In genomic region chr10:29838529-29838928, GRCh38 we compare ENCODE assay signal across 12 cellular contexts.
"Had no signal": no experiment of that assay in that cellular context is flagged by ENCODE, and none has a peak within 500 bp of the region (broad histone marks: within the 10 kb centered on the region; RNA-seq: fewer than 3 reads in every experiment).

No MANE protein-coding gene starts in this region.

- H3K9ac ChIP-seq: SK-N-SH had no signal

- H3K9me3 ChIP-seq: SK-N-SH had no signal

- ATAC-seq: activated naive CD8-positive, alpha-beta T cell treated with anti-CD3 and anti-CD28 coated beads, Interleukin-2, amount 50 U/mL, for 24 hours; activated T-helper 17 cell treated with anti-CD3 and anti-CD28 coated beads, Interleukin-2, amount 50 U/mL, for 72 hours; effector memory CD8-positive, alpha-beta T cell; left lobe of liver; stimulated activated memory B cell treated with anti-CD40 and anti-IgM and Interleukin-4, amounts not matched to agents 10 μg/mL and 1 μg/mL and 100 μg/mL, for 72 hours; T-cell had no signal

- DNase-seq: activated naive CD4-positive, alpha-beta T cell treated with Interleukin-2 at 50 U/mL for 16 hours; activated naive CD8-positive, alpha-beta T cell treated with anti-CD3 and anti-CD28 coated beads, Interleukin-2, amount 50 U/mL, for 24 hours; aorta; cerebellar nuclear complex; effector memory CD8-positive, alpha-beta T cell; SK-N-SH; T-cell; T-helper 9 cell had no signal

- H3K9me3 Mint-ChIP-seq: activated naive CD8-positive, alpha-beta T cell treated with anti-CD3 and anti-CD28 coated beads, Interleukin-2, amount 50 U/mL, for 24 hours; activated T-helper 17 cell treated with anti-CD3 and anti-CD28 coated beads, Interleukin-2, amount 50 U/mL, for 72 hours; effector memory CD8-positive, alpha-beta T cell; stimulated activated memory B cell treated with anti-CD40 and anti-IgM and Interleukin-4, amounts not matched to agents 10 μg/mL and 1 μg/mL and 100 μg/mL, for 72 hours; T-cell had no signal

- H3K36me3 Mint-ChIP-seq: stimulated activated memory B cell treated with anti-CD40 and anti-IgM and Interleukin-4, amounts not matched to agents 10 μg/mL and 1 μg/mL and 100 μg/mL, for 72 hours; T-cell had no signal

- H3K27me3 Mint-ChIP-seq: activated naive CD8-positive, alpha-beta T cell treated with anti-CD3 and anti-CD28 coated beads, Interleukin-2, amount 50 U/mL, for 24 hours; stimulated activated memory B cell treated with anti-CD40 and anti-IgM and Interleukin-4, amounts not matched to agents 10 μg/mL and 1 μg/mL and 100 μg/mL, for 72 hours had no signal

- H3K4me1 Mint-ChIP-seq: activated naive CD8-positive, alpha-beta T cell treated with anti-CD3 and anti-CD28 coated beads, Interleukin-2, amount 50 U/mL, for 24 hours; activated T-helper 17 cell treated with anti-CD3 and anti-CD28 coated beads, Interleukin-2, amount 50 U/mL, for 72 hours; stimulated activated memory B cell treated with anti-CD40 and anti-IgM and Interleukin-4, amounts not matched to agents 10 μg/mL and 1 μg/mL and 100 μg/mL, for 72 hours; T-cell had no signal

- H3K4me3 Mint-ChIP-seq: activated naive CD8-positive, alpha-beta T cell treated with anti-CD3 and anti-CD28 coated beads, Interleukin-2, amount 50 U/mL, for 24 hours; activated T-helper 17 cell treated with anti-CD3 and anti-CD28 coated beads, Interleukin-2, amount 50 U/mL, for 72 hours; dendritic cell treated with granulocyte-macrophage colony-stimulating factor and Interleukin-4, amounts not matched to agents 40 ng/mL and 50 ng/mL, for 4 days; effector memory CD8-positive, alpha-beta T cell; stimulated activated memory B cell treated with anti-CD40 and anti-IgM and Interleukin-4, amounts not matched to agents 10 μg/mL and 1 μg/mL and 100 μg/mL, for 72 hours; T-cell had no signal

- H3K27ac Mint-ChIP-seq: activated naive CD8-positive, alpha-beta T cell treated with anti-CD3 and anti-CD28 coated beads, Interleukin-2, amount 50 U/mL, for 24 hours; activated T-helper 17 cell treated with anti-CD3 and anti-CD28 coated beads, Interleukin-2, amount 50 U/mL, for 72 hours; effector memory CD8-positive, alpha-beta T cell; stimulated activated memory B cell treated with anti-CD40 and anti-IgM and Interleukin-4, amounts not matched to agents 10 μg/mL and 1 μg/mL and 100 μg/mL, for 72 hours; T-cell had no signal
